ENCODE assay signal across 9 cellular contexts in the genomic region with DNA sequence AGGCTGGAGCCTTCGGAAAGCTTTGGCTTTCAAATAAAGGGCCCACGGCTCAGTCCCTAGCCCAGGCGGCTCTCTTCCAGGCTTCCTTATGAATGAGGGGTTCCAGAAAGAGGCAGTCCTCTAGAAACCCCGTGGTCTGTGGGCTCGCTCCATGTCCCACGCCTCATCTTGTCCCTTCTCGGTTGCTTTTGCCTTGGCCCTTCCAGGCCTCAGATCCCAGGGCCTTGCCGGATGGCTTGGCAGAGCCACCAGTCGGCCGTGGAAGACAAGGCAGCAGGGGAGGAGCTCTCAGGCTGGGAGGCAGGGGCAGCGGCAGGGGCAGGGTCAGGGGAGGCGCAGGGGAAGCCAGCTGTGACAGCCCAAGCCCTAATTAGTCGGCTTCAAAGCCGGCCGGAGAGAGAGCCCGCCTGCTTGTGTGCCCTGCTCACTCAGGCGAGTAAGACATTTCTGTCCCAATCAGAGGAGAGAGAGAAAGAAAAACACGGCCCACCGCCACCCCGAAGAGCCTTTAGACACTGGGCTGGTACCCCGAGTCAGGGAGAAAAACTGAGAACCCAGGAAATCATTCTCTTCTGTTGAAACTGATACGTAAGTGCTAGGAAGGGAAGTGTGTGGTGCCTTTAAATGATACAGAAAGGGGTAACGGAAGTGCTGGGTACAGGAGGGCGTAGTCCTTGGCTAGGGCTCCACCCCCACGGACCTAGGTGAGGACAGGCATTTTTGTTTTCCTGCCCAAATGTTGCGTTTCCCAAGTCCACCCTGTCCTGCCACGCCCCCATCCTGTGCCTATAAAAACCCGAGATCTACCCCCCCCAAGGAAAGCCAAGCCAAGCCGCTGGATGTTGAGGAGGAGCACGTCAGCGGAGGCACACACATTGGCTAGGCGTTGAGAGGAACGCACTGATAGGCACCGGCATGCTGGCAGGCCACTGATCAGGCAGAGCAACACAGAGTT. TPM values are rescaled to one million over a fixed set of nuclear protein-coding genes. Genes with fewer than 3 reads are reported as not detected.
DNase-seq lines count a peak whose midpoint lies in the region; ATAC-seq, FAIRE-seq and TF ChIP-seq lines count a peak whose summit lies in the region.
"Had no signal": no experiment of that assay in that cellular context is flagged by ENCODE, and none has a peak within 500 bp of the region (broad histone marks: within the 10 kb centered on the region; RNA-seq: fewer than 3 reads in every experiment).

No MANE protein-coding gene starts in this region.

- TF ChIP-seq POLR2A in H1 (IDR thresholded peaks at IDR 0.05; ENCODE audit: control extremely low read depth in 1 of 2, low read depth in 2 of 2, low read length in 2 of 2) = peak in 1 of 2 experiments; percentile 61; a peak in 1 of 3 replicates

- peak overlapping the region; percentile 81; the same call in 1 of the 2 replicates for H2AFZ ChIP-seq in H1 (ENCODE audit: low read length)

- H3K9me3 ChIP-seq in H1 (ENCODE audit: insufficient read depth in 2 of 2, low read depth in 1 of 2, low read length in 1 of 2) (no peaks in the 10 kb centered on the region), mucosa of descending colon (no peaks in the 10 kb centered on the region), small intestine (ENCODE audit: control insufficient read depth, low read depth) (no peaks in the 10 kb centered on the region)

- intact Hi-C loops in mucosa of descending colon (cut with DNase I, micrococcal nuclease) = no loop called here

- no peak overlapping the region for H3K9ac ChIP-seq in H1 (replicated peaks in 1 of 4; ENCODE audit: extremely low read depth in 1 of 4, low read depth in 3 of 4, low read length in 3 of 4)

- H3K4me3 ChIP-seq in H1 (ENCODE audit: extremely low read depth in 1 of 4, insufficient read depth in 2 of 4, low read depth in 3 of 4, low read length in 4 of 4) (peak overlapping the region in 2 of 4 experiments; percentile 10 to 44; a peak in 5 of 8 replicates), mucosa of descending colon (no peak overlapping the region), small intestine (ENCODE audit: low read depth in 1 of 2, low read length in 2 of 2) (no peak overlapping the region)
- H3K4me3 ChIP-seq: SK-N-MC had no signal

- no peak for TF ChIP-seq EP300 in H1 (IDR thresholded peaks at IDR 0.05; ENCODE audit: borderline replicate concordance in 1 of 2, low read depth in 2 of 2, low read length in 2 of 2)

- H3K36me3 ChIP-seq in H1 (ENCODE audit: control insufficient read depth in 2 of 4, insufficient read depth in 4 of 4, low read length in 3 of 4) (no peaks in the 10 kb centered on the region), mucosa of descending colon (ENCODE audit: low read depth) (no peaks in the 10 kb centered on the region), small intestine (ENCODE audit: control insufficient read depth in 2 of 2, insufficient read depth in 2 of 2, low read length in 2 of 2) (no peaks in the 10 kb centered on the region)

- H3K14ac ChIP-seq in H1 (ENCODE audit: insufficient read length) = no peak overlapping the region

- CTCF ChIA-PET in H1 (lab: Charles Lee; ENCODE audit: partially characterized antibody) = interaction anchor here (0.9 to 10.8 kb wide), 15 partner anchors 8 to 106 kb away, joined by 3 to 84 read pairs (median 4); a partner anchor contains a TSS

- H4K20me1 ChIP-seq in H1 (replicated peaks in 1 of 2; ENCODE audit: control insufficient read depth in 1 of 2, insufficient read depth in 2 of 2, low read length in 2 of 2) = no peaks in the 10 kb centered on the region

- FAIRE-seq in H1 (lab: Jason Lieb, UNC) (no peak), small intestine (lab: Jason Lieb, UNC) (no peak)

- H3K23ac ChIP-seq in H1 (ENCODE audit: insufficient read length) = no peak overlapping the region

- POLR2A ChIA-PET in H1 (lab: Charles Lee; ENCODE audit: partially characterized antibody) = interaction anchor here (1.2 to 1.8 kb wide), 7 partner anchors 9 to 88 kb away, joined by 3 to 4 read pairs (median 3); no protein-coding TSS in a partner anchor

- peak overlapping the region; percentile 54 to 59 for H3K4me2 ChIP-seq in H1 (ENCODE audit: insufficient read depth in 1 of 2, low read depth in 2 of 2, low read length in 2 of 2)

- H4K91ac ChIP-seq in H1 (replicated peaks; ENCODE audit: insufficient read length, low read length) = peak overlapping the region; percentile 26

- no peaks in the 10 kb centered on the region for H3K79me2 ChIP-seq in H1 (ENCODE audit: control insufficient read depth in 1 of 2, insufficient read depth in 2 of 2, low read length in 2 of 2)

- H4K8ac ChIP-seq in H1 (ENCODE audit: extremely low read depth, insufficient read depth, low read length) = peak overlapping the region; percentile 38

- peak; percentile 46 for ATAC-seq in mucosa of descending colon
- no peak for ATAC-seq in GM21528 (IDR thresholded peaks at IDR 0.05; ENCODE audit: low FRiP score, unreplicated experiment)
- no peak for ATAC-seq in GM21381 (IDR thresholded peaks at IDR 0.05; ENCODE audit: unreplicated experiment)

- TF ChIP-seq RAD21 in H1 (IDR thresholded peaks at IDR 0.05 in 1 of 2, conservative IDR thresholded peaks at IDR 0.05 in 1 of 2; ENCODE audit: low read depth in 2 of 2, low read length in 2 of 2) = peak; percentile 31 to 50; a peak in 3 of 4 replicates

- peak overlapping the region; percentile 82; the same call in 1 of the 2 replicates for H2BK12ac ChIP-seq in H1 (ENCODE audit: low read depth, low read length)

- H4K5ac ChIP-seq in H1 (ENCODE audit: insufficient read length, low read depth, low read length) = peak overlapping the region; percentile 31

- 53% methylated on average over 24 of the region's 34 CpGs; no CpG with 5 or more reads in 1 of the 2 experiments for WGBS in H1 (ENCODE audit: extremely low coverage in 1 of 2, insufficient coverage in 1 of 2, insufficient read length in 1 of 2, insufficient replicate concordance in 2 of 2, low coverage in 1 of 2, low lambda C conversion rate in 2 of 2, missing lambda C conversion rate in 1 of 2), 2 experiments
- WGBS in small intestine, 3 donors = 58 to 64% (median 60%) methylated on average over 34 of the region's 34 CpGs

- no peak overlapping the region for H3K56ac ChIP-seq in H1 (replicated peaks; ENCODE audit: insufficient read length, low read depth, low read length)

- H3K27me3 ChIP-seq in H1 (replicated peaks in 1 of 4; ENCODE audit: control insufficient read depth in 3 of 4, extremely low read depth in 1 of 4, insufficient read depth in 3 of 4, low read length in 3 of 4) (no peaks in the 10 kb centered on the region), small intestine (ENCODE audit: control insufficient read depth in 2 of 2, insufficient read depth in 2 of 2, low read length in 2 of 2) (no peaks in the 10 kb centered on the region)

- DNase-seq in COLO668 (lab: John Stamatoyannopoulos, UW; ENCODE audit: unreplicated experiment) (peak; percentile 43), NCI-H2227 treated with DMSO at 0.1 percent for 48 hours (lab: John Stamatoyannopoulos, UW) (peak; percentile 91), H1 (ENCODE audit: low read depth in 1 of 2, low spot score in 2 of 2) (peak; percentile 61 to 78), mucosa of descending colon (peak in 2 of 3 donors; percentile 5 to 54), NCI-H2171 (lab: John Stamatoyannopoulos, UW) (no peak), small intestine (no peak)

- H3K27ac ChIP-seq in H1 (ENCODE audit: low read depth, low read length) (no peak overlapping the region), small intestine (ENCODE audit: low read depth in 1 of 2, low read length in 1 of 2) (no peak overlapping the region)
- H3K27ac ChIP-seq: SK-N-MC had no signal

- peak overlapping the region; percentile 40 for H2BK5ac ChIP-seq in H1 (ENCODE audit: low read depth, low read length)

- no peaks in the 10 kb centered on the region for H3K79me1 ChIP-seq in H1 (ENCODE audit: low read depth, low read length)

- no peak overlapping the region for H2BK120ac ChIP-seq in H1 (replicated peaks; ENCODE audit: low read depth, low read length)

- H3K4ac ChIP-seq in H1 (replicated peaks; ENCODE audit: insufficient read length, low read depth, low read length) = no peak overlapping the region

- no peak overlapping the region for H2BK15ac ChIP-seq in H1 (ENCODE audit: low read length)

- TF ChIP-seq CTCF in H1 (IDR thresholded peaks at IDR 0.05; ENCODE audit: control extremely low read depth in 1 of 3, insufficient read depth in 1 of 3, low read depth in 1 of 3, low read length in 3 of 3) (peak in 2 of 3 experiments; percentile 22 to 23; a peak in 3 of 4 replicates), mucosa of descending colon (IDR thresholded peaks at IDR 0.05) (no peak)

- H3K4me1 ChIP-seq in H1 (replicated peaks in 1 of 4; ENCODE audit: control insufficient read depth in 3 of 4, insufficient read depth in 4 of 4, low read length in 3 of 4) (peaks cover 0 to 11% (median 4%) of the 10 kb centered on the region in 4 experiments; a peak in 5 of 7 replicates), mucosa of descending colon (ENCODE audit: low read depth) (no peaks in the 10 kb centered on the region), small intestine (ENCODE audit: control insufficient read depth in 2 of 2, insufficient read depth in 1 of 2, low read depth in 1 of 2, low read length in 1 of 2) (no peaks in the 10 kb centered on the region)

- H2BK20ac ChIP-seq in H1 (ENCODE audit: low read length) = no peak overlapping the region

- H3K23me2 ChIP-seq in H1 (ENCODE audit: low read depth, low read length) = no peaks in the 10 kb centered on the region

- no peak overlapping the region for H2AK5ac ChIP-seq in H1 (ENCODE audit: low read depth, low read length)

- H3K18ac ChIP-seq in H1 (ENCODE audit: extremely low read depth, low read length) = peak overlapping the region; percentile 38; the same call in 1 of the 2 replicates

TF ChIP-seq in H1, 55 proteins besides CTCF, POLR2A, EP300 and RAD21 (continues in another document):
- no peak for TF ChIP-seq SP4 (IDR thresholded peaks at IDR 0.05; ENCODE audit: low read length)
- TF ChIP-seq TBP (IDR thresholded peaks at IDR 0.05; ENCODE audit: low read depth, low read length) = peak; percentile 54; the same call in 1 of the 2 replicates
- no peak for TF ChIP-seq ZNF274 (IDR thresholded peaks at IDR 0.05; ENCODE audit: borderline replicate concordance, extremely low read depth, low read length)

RNA-seq across cellular contexts. Expression of a gene that starts 27.8 kb away (rescaled TPM):
- total RNA-seq in H1 (2021; fragmentation: NEBNext Ultra II Directional; extraction: Animal tissue kit (Norgen Biotek cat#: 25700)) = 3.6 and 4.8 TPM in 2 replicates
- polyA plus RNA-seq in H1 (2011; rRNA removed) = 3.0 and 4.2 TPM in 2 replicates
- polyA plus RNA-seq in H1 (2011; cell fraction: cytosol; rRNA removed) = 3.7 TPM
- 1.7 TPM for polyA plus RNA-seq in H1 (2011; cell fraction: nucleus; rRNA removed)
- 2.0 to 4.6 TPM (median 4.2 TPM) in 4 replicates for polyA plus RNA-seq in H1 (2012, experiment 1 of 2)
- 0.51 TPM for polyA plus RNA-seq in H1 (2012, experiment 2 of 2)
- 2.4 TPM for polyA plus RNA-seq in H1 (2013, experiment 1 of 2)
- polyA plus RNA-seq in H1 (2013, experiment 2 of 2) = 2.5 TPM
- polyA minus RNA-seq in H1 (2011; rRNA and poly(A)+ RNA removed) = 4.6 and 17.2 TPM in 2 replicates
- polyA minus RNA-seq in H1 (2011; cell fraction: cytosol; rRNA and poly(A)+ RNA removed) = 10.7 TPM
- polyA minus RNA-seq in H1 (2011; cell fraction: nucleus; rRNA and poly(A)+ RNA removed) = 13.1 TPM
- under 1 TPM in 1 of 3 donors, not detected in 2; 0.16 TPM for total RNA-seq in mucosa of descending colon
- under 1 TPM in 1 of 3 donors, not detected in 2; 0.06 TPM for polyA plus RNA-seq in small intestine

Comparison
In these comparisons a context has a peak if more than half of its experiments do, and no peak if none do; other contexts are left out.
1. DNase-seq: peak in COLO668 (single experiment), NCI-H2227 treated with DMSO at 0.1 percent for 48 hours (single experiment), H1 (2 of 2) and mucosa of descending colon (2 of 3); none in NCI-H2171 (single experiment) and small intestine (single experiment).